Comparison of ENCODE assay signal across 8 cellular contexts in genomic region chr17:3710951-3711383, GRCh38. TPM values are rescaled to one million over a fixed set of nuclear protein-coding genes. Genes with fewer than 3 reads are reported as not detected.
DNase-seq lines count a peak whose midpoint lies in the region; ATAC-seq lines count a peak whose summit lies in the region.

No MANE protein-coding gene starts in this region.

- H3K4me3 ChIP-seq in GM08714 (ENCODE audit: low read length), result peak overlapping the region; percentile 40; the same call in 1 of the 2 replicates
- no peak overlapping the region for H3K4me3 ChIP-seq in H7 (ENCODE audit: insufficient read depth, low read depth, low read length)

- peak; percentile 61 to 68 for DNase-seq in Kasumi-1 (lab: John Stamatoyannopoulos, UW)
- DNase-seq in activated CD8-positive, alpha-beta T cell treated with anti-CD3 and anti-CD28 coated beads, Interleukin-2, amount 10 ng/mL, durations not matched to agents 7 days and 5 days, result peak; percentile 87
- peak; percentile 87 for DNase-seq in iris pigment epithelial cell (ENCODE audit: low read depth)
- peak; percentile 78 to 90 for DNase-seq in stimulated activated naive CD8-positive, alpha-beta T cell treated with anti-CD3 and anti-CD28 coated beads, Interleukin-15, amount 100 ng/mL, for 72 hours
- DNase-seq in H7, result no peak
- DNase-seq in iPS-NIHi7 (ENCODE audit: extremely low spot score), result no peak

- H3K36me3 ChIP-seq in H7 (replicated peaks; ENCODE audit: control insufficient read depth, insufficient read depth, low read length), result peaks cover 6% of the 10 kb centered on the region

- H3K4me1 Mint-ChIP-seq in activated CD8-positive, alpha-beta T cell treated with anti-CD3 and anti-CD28 coated beads, Interleukin-2, amount 10 ng/mL, durations not matched to agents 7 days and 5 days (ENCODE audit: low read depth), result peaks cover 53% of the 10 kb centered on the region
- H3K4me1 Mint-ChIP-seq in stimulated activated naive CD8-positive, alpha-beta T cell treated with anti-CD3 and anti-CD28 coated beads, Interleukin-15, amount 100 ng/mL, for 72 hours, result peaks cover 78% of the 10 kb centered on the region

- CTCF ChIA-PET in activated CD8-positive, alpha-beta T cell treated with anti-CD3 and anti-CD28 coated beads, Interleukin-2, amount 10 ng/mL, durations not matched to agents 7 days and 5 days (lab: Charles Lee), result interaction anchor here (0.8 to 2.2 kb wide), 11 partner anchors 10 to 203 kb away, joined by 3 to 14 read pairs (median 5); partner anchors contain the start of genes HASPIN and P2RX5

- peaks cover 35% of the 10 kb centered on the region for H3K36me3 Mint-ChIP-seq in activated CD8-positive, alpha-beta T cell treated with anti-CD3 and anti-CD28 coated beads, Interleukin-2, amount 10 ng/mL, durations not matched to agents 7 days and 5 days (ENCODE audit: low read depth)

- ATAC-seq in GM21737 (IDR thresholded peaks at IDR 0.05; ENCODE audit: unreplicated experiment), result peak; percentile 94
- ATAC-seq in activated CD8-positive, alpha-beta T cell treated with anti-CD3 and anti-CD28 coated beads, Interleukin-2, amount 10 ng/mL, durations not matched to agents 7 days and 5 days, result peak; percentile 99
- ATAC-seq in stimulated activated naive CD8-positive, alpha-beta T cell treated with anti-CD3 and anti-CD28 coated beads, Interleukin-15, amount 100 ng/mL, for 72 hours, result peak; percentile 97

- no peaks in the 10 kb centered on the region for H3K9me3 Mint-ChIP-seq in activated CD8-positive, alpha-beta T cell treated with anti-CD3 and anti-CD28 coated beads, Interleukin-2, amount 10 ng/mL, durations not matched to agents 7 days and 5 days (ENCODE audit: insufficient read depth)
- H3K9me3 Mint-ChIP-seq in stimulated activated naive CD8-positive, alpha-beta T cell treated with anti-CD3 and anti-CD28 coated beads, Interleukin-15, amount 100 ng/mL, for 72 hours, result peaks cover 0 to 7% of the 10 kb centered on the region in 2 donors

- no peaks in the 10 kb centered on the region for H3K27me3 Mint-ChIP-seq in activated CD8-positive, alpha-beta T cell treated with anti-CD3 and anti-CD28 coated beads, Interleukin-2, amount 10 ng/mL, durations not matched to agents 7 days and 5 days (ENCODE audit: low read depth)
- H3K27me3 Mint-ChIP-seq in stimulated activated naive CD8-positive, alpha-beta T cell treated with anti-CD3 and anti-CD28 coated beads, Interleukin-15, amount 100 ng/mL, for 72 hours, result no peaks in the 10 kb centered on the region

- peak overlapping the region; percentile 37 for H3K4me3 Mint-ChIP-seq in activated CD8-positive, alpha-beta T cell treated with anti-CD3 and anti-CD28 coated beads, Interleukin-2, amount 10 ng/mL, durations not matched to agents 7 days and 5 days
- H3K4me3 Mint-ChIP-seq in stimulated activated naive CD8-positive, alpha-beta T cell treated with anti-CD3 and anti-CD28 coated beads, Interleukin-15, amount 100 ng/mL, for 72 hours, result peak overlapping the region; percentile 54 to 68

- POLR2A ChIA-PET in activated CD8-positive, alpha-beta T cell treated with anti-CD3 and anti-CD28 coated beads, Interleukin-2, amount 10 ng/mL, durations not matched to agents 7 days and 5 days (lab: Charles Lee), result interaction anchor here (0.6 to 3.7 kb wide), 6 partner anchors 8 to 1395 kb away, joined by 3 to 31 read pairs (median 4); partner anchors contain the start of genes CTNS, HASPIN and P2RX5

- no peaks in the 10 kb centered on the region for H3K27me3 ChIP-seq in H7 (ENCODE audit: control insufficient read depth, insufficient read depth, low read length)

- peak overlapping the region; percentile 85 for H3K27ac Mint-ChIP-seq in activated CD8-positive, alpha-beta T cell treated with anti-CD3 and anti-CD28 coated beads, Interleukin-2, amount 10 ng/mL, durations not matched to agents 7 days and 5 days
- peak overlapping the region in 1 of 2 donors; percentile 34 for H3K27ac Mint-ChIP-seq in stimulated activated naive CD8-positive, alpha-beta T cell treated with anti-CD3 and anti-CD28 coated beads, Interleukin-15, amount 100 ng/mL, for 72 hours

RNA-seq across cellular contexts. Expression of gene HASPIN, which starts 12.7 kb away (rescaled TPM):
- 10 to 100 TPM; 27.0 to 28.1 TPM for total RNA-seq in activated CD8-positive, alpha-beta T cell treated with anti-CD3 and anti-CD28 coated beads, Interleukin-2, amount 10 ng/mL, durations not matched to agents 7 days and 5 days
- 34.2 and 39.1 TPM in 2 replicates for total RNA-seq in H7 (2014; rRNA removed; shearing (Covaris generic))

RNA-seq across cellular contexts. Expression of gene P2RX5, which starts 15.0 kb away (rescaled TPM):
- 1 to 10 TPM; 7.8 to 8.1 TPM for total RNA-seq in activated CD8-positive, alpha-beta T cell treated with anti-CD3 and anti-CD28 coated beads, Interleukin-2, amount 10 ng/mL, durations not matched to agents 7 days and 5 days
- 2.3 and 2.7 TPM in 2 replicates for total RNA-seq in H7 (2014; rRNA removed; shearing (Covaris generic))

RNA-seq across cellular contexts. Expression of gene EMC6, which starts 42.4 kb away (rescaled TPM):
- total RNA-seq in activated CD8-positive, alpha-beta T cell treated with anti-CD3 and anti-CD28 coated beads, Interleukin-2, amount 10 ng/mL, durations not matched to agents 7 days and 5 days, result 10 to 100 TPM; 39.7 to 43.1 TPM
- 41.6 and 48.5 TPM in 2 replicates for total RNA-seq in H7 (2014; rRNA removed; shearing (Covaris generic))

RNA-seq across cellular contexts. Expression of gene TAX1BP3, which starts 42.6 kb away (rescaled TPM):
- 10 to 100 TPM; 16.1 to 18.0 TPM for total RNA-seq in activated CD8-positive, alpha-beta T cell treated with anti-CD3 and anti-CD28 coated beads, Interleukin-2, amount 10 ng/mL, durations not matched to agents 7 days and 5 days
- total RNA-seq in H7 (2014; rRNA removed; shearing (Covaris generic)), result 116 and 122 TPM in 2 replicates

Comparison
In these comparisons a context has a peak if more than half of its experiments do, and no peak if none do; other contexts are left out.
1. DNase-seq: peak in Kasumi-1 (2 of 2), activated CD8-positive, alpha-beta T cell treated with anti-CD3 and anti-CD28 coated beads, Interleukin-2, amount 10 ng/mL, durations not matched to agents 7 days and 5 days (single experiment), iris pigment epithelial cell (single experiment) and stimulated activated naive CD8-positive, alpha-beta T cell treated with anti-CD3 and anti-CD28 coated beads, Interleukin-15, amount 100 ng/mL, for 72 hours (2 of 2); none in H7 (single experiment) and iPS-NIHi7 (single experiment).
2. Peak in every context shown above with its lines, with median percentiles within 50 percentile points of each other: ATAC-seq.